In the genomic region with DNA sequence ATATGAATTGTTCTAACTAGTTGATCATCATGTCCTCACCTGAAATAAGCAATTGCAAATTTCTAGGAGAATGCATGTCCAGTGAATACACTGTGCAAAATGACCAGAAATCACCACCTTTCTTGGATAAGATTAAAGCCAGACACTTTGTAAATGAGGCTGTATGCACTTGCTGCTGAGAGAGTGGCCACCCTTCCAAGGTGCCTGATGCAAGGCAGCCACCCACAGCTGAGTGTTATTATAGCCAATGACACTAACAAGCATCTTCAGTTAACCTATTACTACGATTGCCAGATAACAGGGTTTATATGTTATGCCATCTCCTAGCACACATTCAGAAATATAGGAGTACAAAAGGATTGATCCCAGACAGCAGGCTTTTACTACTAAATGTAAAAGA, we compare ENCODE assay signal across 1 cellular context.
TF ChIP-seq lines count a peak whose summit lies in the region.

No MANE protein-coding gene starts in this region.

TF ChIP-seq in SK-N-SH, 30 proteins besides CTCF, POLR2A, EP300 and RAD21 (continued from another document):
- TF ChIP-seq, protein P1, sequence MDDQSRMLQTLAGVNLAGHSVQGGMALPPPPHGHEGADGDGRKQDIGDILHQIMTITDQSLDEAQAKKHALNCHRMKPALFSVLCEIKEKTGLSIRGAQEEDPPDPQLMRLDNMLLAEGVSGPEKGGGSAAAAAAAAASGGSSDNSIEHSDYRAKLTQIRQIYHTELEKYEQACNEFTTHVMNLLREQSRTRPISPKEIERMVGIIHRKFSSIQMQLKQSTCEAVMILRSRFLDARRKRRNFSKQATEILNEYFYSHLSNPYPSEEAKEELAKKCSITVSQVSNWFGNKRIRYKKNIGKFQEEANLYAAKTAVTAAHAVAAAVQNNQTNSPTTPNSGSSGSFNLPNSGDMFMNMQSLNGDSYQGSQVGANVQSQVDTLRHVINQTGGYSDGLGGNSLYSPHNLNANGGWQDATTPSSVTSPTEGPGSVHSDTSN (IDR thresholded peaks at IDR 0.05) = no peak
